In the genomic region with DNA sequence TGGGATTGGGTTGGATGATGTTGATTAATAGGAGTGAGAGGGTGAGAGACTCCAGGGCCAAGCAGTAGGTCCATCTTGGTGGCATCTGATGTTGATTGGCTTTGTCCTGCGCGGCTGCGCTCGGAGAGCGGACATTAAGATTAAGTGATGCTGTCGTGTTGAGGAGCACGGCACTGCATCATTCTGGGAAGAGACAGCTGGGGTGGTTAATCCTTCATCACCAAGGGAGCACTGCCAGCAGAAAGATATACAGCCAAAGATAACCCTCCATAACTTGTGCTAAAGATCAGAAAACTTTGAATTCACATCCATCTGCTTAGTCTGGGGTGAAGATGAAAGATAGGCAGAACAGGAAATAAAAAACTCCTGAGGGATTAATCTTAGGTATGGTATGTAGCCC, we compare ENCODE assay signal across 20 cellular contexts.
DNase-seq lines count a peak whose midpoint lies in the region; ATAC-seq, FAIRE-seq and TF ChIP-seq lines count a peak whose summit lies in the region.
"Had no signal": no experiment of that assay in that cellular context is flagged by ENCODE, and none has a peak within 500 bp of the region (broad histone marks: within the 10 kb centered on the region; RNA-seq: fewer than 3 reads in every experiment).

No MANE protein-coding gene starts in this region.

- H4K20me1 ChIP-seq in K562 (replicated peaks; ENCODE audit: control insufficient read depth, insufficient read depth, low read length): no peaks in the 10 kb centered on the region
- H4K20me1 ChIP-seq: BLaER1 had no signal

- no peak overlapping the region for H3K4me3 ChIP-seq in K562
- H3K4me3 ChIP-seq: BLaER1 had no signal

- peaks cover 26% of the 10 kb centered on the region for H3K27me3 Mint-ChIP-seq in nephron (ENCODE audit: low read depth)

- no peaks in the 10 kb centered on the region for H3K36me3 ChIP-seq in K562 (ENCODE audit: control insufficient read depth, insufficient read depth, low read length)
- H3K36me3 ChIP-seq: BLaER1 had no signal

- H3K9me3 Mint-ChIP-seq in nephron: no peaks in the 10 kb centered on the region
- H3K9me3 Mint-ChIP-seq: CD14-positive monocyte; CD4-positive, alpha-beta memory T cell; HFFc6 had no signal

- no peak for TF ChIP-seq POLR2A in K562 (conservative IDR thresholded peaks at IDR 0.05)

- CTCF ChIA-PET in K562 (lab: Yijun Ruan, JAX; ENCODE audit: low intra/inter-chr PET ratio): no interaction called here

- intact Hi-C loops in K562 (cut with micrococcal nuclease): no loop called here

- no peaks in the 10 kb centered on the region for H3K9me1 ChIP-seq in K562 (ENCODE audit: control insufficient read depth, insufficient read depth, low read length)

- WGBS in K562 (ENCODE audit: insufficient coverage, low coverage, missing lambda C conversion rate): 0% methylated on average over 7 of the region's 7 CpGs

- TF ChIP-seq RAD21 in K562 (CRISPR knock-in tag; conservative IDR thresholded peaks at IDR 0.05 in 1 of 2, IDR thresholded peaks at IDR 0.05 in 1 of 2): no peak

- peaks cover 6% of the 10 kb centered on the region in 2 experiments; a peak in 3 of 5 replicates for H3K27me3 ChIP-seq in K562 (ENCODE audit: control insufficient read depth in 2 of 2, insufficient read depth in 2 of 2, low read length in 2 of 2)
- H3K27me3 ChIP-seq: BLaER1 had no signal

- H3K36me3 Mint-ChIP-seq in nephron (ENCODE audit: low read depth): no peaks in the 10 kb centered on the region
- H3K36me3 Mint-ChIP-seq: CD4-positive, alpha-beta memory T cell had no signal

- H3K4me3 Mint-ChIP-seq in nephron: peak overlapping the region in 1 of 3 experiments; percentile 0
- H3K4me3 Mint-ChIP-seq: CD14-positive monocyte; CD4-positive, alpha-beta memory T cell; HFFc6 had no signal

- H2AFZ ChIP-seq in K562 (ENCODE audit: low read depth, low read length): no peak overlapping the region

- no TSS peak for BruUV-seq in K562 (replicated peaks; lab: Mats Ljungman, UMichigan)

- no peak for FAIRE-seq in K562 (lab: Jason Lieb, UNC)
- FAIRE-seq: HTR-8/SVneo had no signal

- peak overlapping the region; percentile 7 to 39 (median 12) for H3K27ac Mint-ChIP-seq in nephron
- H3K27ac Mint-ChIP-seq: CD14-positive monocyte; CD4-positive, alpha-beta memory T cell; HFFc6 had no signal

- no peak for TF ChIP-seq EP300 in K562 (IDR thresholded peaks at IDR 0.05; ENCODE audit: low read length)

- no peak overlapping the region for H3K4me2 ChIP-seq in K562 (ENCODE audit: insufficient read depth, low read length)
- H3K4me2 ChIP-seq: BLaER1 had no signal

- no peaks in the 10 kb centered on the region for H3K79me2 ChIP-seq in K562 (ENCODE audit: control insufficient read depth, insufficient read depth, low read length)

- no peak for ATAC-seq in K562
- ATAC-seq: HCT116 had no signal

- H3K9me3 ChIP-seq in K562 (replicated peaks; ENCODE audit: control insufficient read depth, insufficient read depth, low read depth, low read length): no peaks in the 10 kb centered on the region
- H3K9me3 ChIP-seq: BLaER1 had no signal

- POLR2A ChIA-PET in K562 (lab: Yijun Ruan, JAX): interaction anchor here (0.7 kb wide), 1 partner anchor 549 kb away, joined by 3 read pairs; no protein-coding TSS in a partner anchor

- TF ChIP-seq CTCF in K562 (IDR thresholded peaks at IDR 0.05 in 2 of 3, conservative IDR thresholded peaks at IDR 0.05 in 1 of 3; ENCODE audit: insufficient read depth in 2 of 3, low read depth in 1 of 3, low read length in 3 of 3) (no peak), nephron (IDR thresholded peaks at IDR 0.05; ENCODE audit: unreplicated experiment in 3 of 3) (no peak)

- H3K9ac ChIP-seq in K562 (ENCODE audit: insufficient read depth in 1 of 2, low read depth in 2 of 2, low read length in 2 of 2): no peak overlapping the region
- H3K9ac ChIP-seq: BLaER1 had no signal

- no peak overlapping the region for H3K27ac ChIP-seq in K562 (ENCODE audit: extremely low read depth, low read depth, low read length)
- H3K27ac ChIP-seq: 22Rv1, BLaER1 had no signal

- peaks cover 59% of the 10 kb centered on the region for H3K4me1 Mint-ChIP-seq in nephron
- H3K4me1 Mint-ChIP-seq: CD4-positive, alpha-beta memory T cell had no signal

- in situ Hi-C loops in K562 (cut with MboI): no loop called here

- DNase-seq in NCI-H82 (lab: John Stamatoyannopoulos, UW) (peak; percentile 43), NCI-H82 treated with DMSO at 0.1 percent for 48 hours (lab: John Stamatoyannopoulos, UW; ENCODE audit: unreplicated experiment) (no peak), K562 (ENCODE audit: extremely low read depth in 1 of 4, low spot score in 3 of 4) (no peak), NCI-H526 treated with DMSO at 0.1 percent for 48 hours (lab: John Stamatoyannopoulos, UW) (no peak), epidermal melanocyte (ENCODE audit: insufficient read length, low spot score) (no peak), glomerular visceral epithelial cell (ENCODE audit: extremely low spot score) (no peak)
- DNase-seq: Calu3; CD4-positive, alpha-beta memory T cell; DMS79 treated with DMSO at 0.1 percent for 48 hours; GF-D8; GOT3; H7; HFFc6; IMR-90 had no signal

- H3K4me1 ChIP-seq in K562 (replicated peaks in 1 of 2; ENCODE audit: control insufficient read depth in 2 of 2, insufficient read depth in 2 of 2, low read length in 2 of 2): no peaks in the 10 kb centered on the region
- H3K4me1 ChIP-seq: BLaER1 had no signal

TF ChIP-seq in K562, 482 proteins besides CTCF, POLR2A, EP300 and RAD21:
- TF ChIP-seq PURB (CRISPR knock-in tag; IDR thresholded peaks at IDR 0.05; ENCODE audit: low read depth) (no peak), MIER1 (IDR thresholded peaks at IDR 0.05; ENCODE audit: low read depth) (no peak), CBX5 (IDR thresholded peaks at IDR 0.05; ENCODE audit: borderline replicate concordance, low read depth) (no peak), TCF3 (CRISPR knock-in tag; IDR thresholded peaks at IDR 0.05) (no peak)
- TF ChIP-seq, protein P1, sequence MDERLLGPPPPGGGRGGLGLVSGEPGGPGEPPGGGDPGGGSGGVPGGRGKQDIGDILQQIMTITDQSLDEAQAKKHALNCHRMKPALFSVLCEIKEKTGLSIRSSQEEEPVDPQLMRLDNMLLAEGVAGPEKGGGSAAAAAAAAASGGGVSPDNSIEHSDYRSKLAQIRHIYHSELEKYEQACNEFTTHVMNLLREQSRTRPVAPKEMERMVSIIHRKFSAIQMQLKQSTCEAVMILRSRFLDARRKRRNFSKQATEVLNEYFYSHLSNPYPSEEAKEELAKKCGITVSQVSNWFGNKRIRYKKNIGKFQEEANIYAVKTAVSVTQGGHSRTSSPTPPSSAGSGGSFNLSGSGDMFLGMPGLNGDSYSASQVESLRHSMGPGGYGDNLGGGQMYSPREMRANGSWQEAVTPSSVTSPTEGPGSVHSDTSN (CRISPR knock-in tag; IDR thresholded peaks at IDR 0.05; ENCODE audit: low read depth): no peak
- TF ChIP-seq, protein P1 (tag; conservative IDR thresholded peaks at IDR 0.05; ENCODE audit: low read depth): 0 out of 2 replicates have a peak, but pooled peaks have one; percentile 32
